18 cellular contexts compared by ENCODE assay signal in the genomic region with DNA sequence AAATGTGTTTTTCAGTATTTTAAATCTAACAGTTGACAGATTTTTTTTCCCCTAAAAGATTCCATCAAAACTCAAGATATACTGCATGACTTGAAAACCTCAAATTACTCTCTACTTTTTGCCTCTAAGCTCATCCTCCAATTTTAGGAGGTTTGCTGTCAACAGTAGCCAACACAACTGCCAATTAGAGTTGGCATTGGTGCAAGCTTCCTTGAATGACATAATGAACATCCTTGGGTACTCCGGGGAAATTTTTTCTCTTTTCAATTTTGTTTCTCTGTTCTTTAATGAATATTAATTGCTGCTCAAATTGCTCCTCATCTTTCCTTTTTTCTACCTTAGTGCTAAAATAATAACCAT. TPM values are rescaled to one million over a fixed set of nuclear protein-coding genes. Genes with fewer than 3 reads are reported as not detected.
A peak's percentile ranks its signal among the peaks of the same experiment; 100 is the strongest.
DNase-seq lines count a peak whose midpoint lies in the region; TF ChIP-seq lines count a peak whose summit lies in the region.
"Had no signal": no experiment of that assay in that cellular context is flagged by ENCODE, and none has a peak within 500 bp of the region (broad histone marks: within the 10 kb centered on the region; RNA-seq: fewer than 3 reads in every experiment).

No MANE protein-coding gene starts in this region.

- 83% methylated on average over 1 of the region's 1 CpG for WGBS in hepatocyte (ENCODE audit: low lambda C conversion rate, missing lambda C conversion rate)

- H3K4me1 ChIP-seq in HUES6 (ENCODE audit: control insufficient read depth, insufficient read depth, low read length) (peaks cover 86% of the 10 kb centered on the region), SJSA1 (replicated peaks) (peaks cover 32% of the 10 kb centered on the region), hepatocyte (ENCODE audit: insufficient read depth) (peaks cover 20% of the 10 kb centered on the region)
- H3K4me1 ChIP-seq: ascending aorta, colonic mucosa had no signal

- H3K27ac ChIP-seq in HUES6 (ENCODE audit: low read depth, low read length), result peak overlapping the region; percentile 22; the same call in 1 of the 2 replicates
- H3K27ac ChIP-seq in SJSA1, result peak overlapping the region; percentile 50
- peak overlapping the region; percentile 50 for H3K27ac ChIP-seq in hepatocyte
- H3K27ac ChIP-seq: ascending aorta, colonic mucosa, thyroid gland had no signal

- H3K36me3 ChIP-seq in HUES6 (ENCODE audit: control insufficient read depth, insufficient read depth, low read length), result no peaks in the 10 kb centered on the region
- H3K36me3 ChIP-seq in SJSA1, result no peaks in the 10 kb centered on the region
- no peaks in the 10 kb centered on the region for H3K36me3 ChIP-seq in hepatocyte (replicated peaks; ENCODE audit: insufficient read depth, low read depth)
- H3K36me3 ChIP-seq: ascending aorta, colonic mucosa, thyroid gland had no signal

- peaks cover 11% of the 10 kb centered on the region for H3K79me2 ChIP-seq in hepatocyte

- no peaks in the 10 kb centered on the region for H3K27me3 ChIP-seq in HUES6 (ENCODE audit: control insufficient read depth, insufficient read depth, low read length)
- H3K27me3 ChIP-seq in SJSA1 (replicated peaks), result no peaks in the 10 kb centered on the region
- H3K27me3 ChIP-seq in hepatocyte, result no peaks in the 10 kb centered on the region
- H3K27me3 ChIP-seq: ascending aorta, colonic mucosa, thyroid gland had no signal

- H3K4me2 ChIP-seq in hepatocyte, result peak overlapping the region; percentile 44

- H3K9me3 ChIP-seq in HUES6 (ENCODE audit: control insufficient read depth, insufficient read depth, low read depth, low read length) (no peaks in the 10 kb centered on the region), SJSA1 (replicated peaks) (no peaks in the 10 kb centered on the region), hepatocyte (ENCODE audit: low read depth) (no peaks in the 10 kb centered on the region)
- H3K9me3 ChIP-seq: ascending aorta, colonic mucosa, thyroid gland had no signal

- H3K9me2 ChIP-seq in hepatocyte (replicated peaks; ENCODE audit: insufficient read depth), result no peaks in the 10 kb centered on the region

- no peak overlapping the region for H3K9ac ChIP-seq in HUES6 (ENCODE audit: low read length)

- no peak for DNase-seq in SJSA1 (ENCODE audit: low read depth in 1 of 2, low spot score in 2 of 2)
- DNase-seq in hepatocyte (ENCODE audit: low spot score), result no peak
- peak; percentile 45 for DNase-seq in retina
- DNase-seq in activated T-cell treated with anti-CD3 and anti-CD28 coated beads, Interleukin-2, amount 50 U/mL, for 1 hour, result no peak
- DNase-seq in NCI-H1436 (lab: John Stamatoyannopoulos, UW), result no peak
- DNase-seq in stimulated activated CD8-positive, alpha-beta memory T cell treated with anti-CD3 and anti-CD28 coated beads, Interleukin-4, amount 100 ng/mL, for 48 hours, result no peak
- DNase-seq in A172 (ENCODE audit: low spot score), result no peak
- DNase-seq: activated CD4-positive, alpha-beta T cell treated with anti-CD3 and anti-CD28 coated beads for 36 hours; activated naive CD4-positive, alpha-beta T cell treated with Interleukin-2 at 50 U/mL for 16 hours; colonic mucosa; DMS 273 treated with DMSO at 0.1 percent for 48 hours; HFFc6; NCI-H1092 treated with DMSO at 0.1 percent for 48 hours; posterior cingulate gyrus; T1000; thyroid gland had no signal

- H4K20me1 ChIP-seq in hepatocyte (ENCODE audit: insufficient read depth, poor library complexity, severe bottlenecking), result no peaks in the 10 kb centered on the region

- H3K4me3 ChIP-seq in HUES6 (ENCODE audit: low read depth, low read length) (no peak overlapping the region), SJSA1 (no peak overlapping the region), hepatocyte (no peak overlapping the region)
- H3K4me3 ChIP-seq: ascending aorta, colonic mucosa, thyroid gland had no signal

- no peak overlapping the region for H2AFZ ChIP-seq in hepatocyte

- TF ChIP-seq CTCF in hepatocyte (IDR thresholded peaks at IDR 0.05; ENCODE audit: poor library complexity), result no peak

RNA-seq across cellular contexts. Expression of gene SLC22A23, which starts 34.4 kb away (rescaled TPM):
- 0.53 and 2.7 TPM in 2 replicates for total RNA-seq in SJSA1 (2014; rRNA removed; shearing (Covaris generic))
- total RNA-seq in hepatocyte, result 14.0 and 14.8 TPM in 2 replicates
- 13.1 and 14.3 TPM in 2 replicates for polyA plus RNA-seq in hepatocyte
- 6.5 and 8.2 TPM in 2 replicates for total RNA-seq in A172 (2014; rRNA removed; shearing (Covaris generic))
